In the genomic region with DNA sequence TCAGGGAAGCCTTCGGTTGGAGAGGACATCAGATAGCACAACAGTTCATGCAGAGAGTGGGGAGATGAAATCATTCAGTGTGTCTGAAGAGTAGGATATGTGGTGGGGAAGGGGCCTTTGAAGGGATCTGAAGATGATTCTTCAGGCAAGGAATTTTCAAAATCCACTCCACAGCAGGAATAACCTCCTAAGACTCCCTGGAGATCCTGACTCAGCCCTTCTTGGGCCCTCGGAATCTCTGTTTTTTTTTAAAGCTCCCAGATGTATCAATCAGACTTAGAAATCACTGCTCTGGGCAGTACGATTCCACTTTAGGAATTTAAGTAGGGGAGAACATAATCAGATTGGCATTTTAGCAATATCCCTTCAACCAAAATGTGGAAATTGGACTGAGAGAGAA, we compare ENCODE assay signal across 20 cellular contexts. TPM values are rescaled to one million over a fixed set of nuclear protein-coding genes. Genes with fewer than 3 reads are reported as not detected.
"Had no signal": no experiment of that assay in that cellular context is flagged by ENCODE, and none has a peak within 500 bp of the region (broad histone marks: within the 10 kb centered on the region; RNA-seq: fewer than 3 reads in every experiment).

No MANE protein-coding gene starts in this region.

- H3K4me1 ChIP-seq: gastrocnemius medialis, upper lobe of left lung had no signal

- H2AFZ ChIP-seq: hepatocyte, neural progenitor cell, parathyroid adenoma had no signal

- H3K36me3 Mint-ChIP-seq: naive B cell, neural progenitor cell had no signal

- DNase-seq: activated CD4-positive, alpha-beta T cell treated with anti-CD3 and anti-CD28 coated beads, Interleukin-2, amount 50 U/mL, for 1 hour; activated CD8-positive, alpha-beta memory T cell treated with anti-CD3 and anti-CD28 coated beads for 24 hours; activated naive CD4-positive, alpha-beta T cell treated with anti-CD3 and anti-CD28 coated beads for 36 hours; brain microvascular endothelial cell; cortex of kidney; effector CD8-positive, alpha-beta T cell; gastrocnemius medialis; islet precursor cell; naive B cell; small intestine; stimulated activated CD4-positive, alpha-beta T cell treated with anti-CD3 and anti-CD28 coated beads, Interleukin-4, amount 100 ng/mL, for 4 hours; stimulated activated CD8-positive, alpha-beta memory T cell treated with anti-CD3 and anti-CD28 coated beads, Interleukin-4, amount 100 ng/mL, for 48 hours; stimulated activated naive CD4-positive, alpha-beta T cell treated with Interleukin-2 at 50 U/mL for 16 hours; T-helper 2 cell; upper lobe of left lung had no signal

- H3K27me3 ChIP-seq: brain microvascular endothelial cell, hepatocyte, upper lobe of left lung had no signal

- H3K36me3 ChIP-seq: brain microvascular endothelial cell, gastrocnemius medialis, neural progenitor cell, upper lobe of left lung had no signal

- H3K27ac ChIP-seq: brain microvascular endothelial cell, gastrocnemius medialis, hepatocyte, neural progenitor cell, parathyroid adenoma, upper lobe of left lung had no signal

- H3K4me3 ChIP-seq: gastrocnemius medialis, hepatocyte, neural progenitor cell, upper lobe of left lung had no signal

- H3K9me3 ChIP-seq: gastrocnemius medialis, upper lobe of left lung had no signal

- H3K4me3 Mint-ChIP-seq: activated naive CD4-positive, alpha-beta T cell treated with anti-CD3 and anti-CD28 coated beads for 36 hours; central memory CD8-positive, alpha-beta T cell; naive B cell; neural progenitor cell had no signal

- ATAC-seq: activated CD4-positive, CD25-positive, alpha-beta regulatory T cell treated with anti-CD3 and anti-CD28 coated beads, Interleukin-2, amount 50 U/mL, for 24 hours; gastrocnemius medialis had no signal

- H3K27ac Mint-ChIP-seq: activated naive CD4-positive, alpha-beta T cell treated with anti-CD3 and anti-CD28 coated beads for 36 hours; neural progenitor cell had no signal

- H3K4me1 Mint-ChIP-seq: central memory CD8-positive, alpha-beta T cell had no signal

- H3K9me3 Mint-ChIP-seq: activated naive CD4-positive, alpha-beta T cell treated with anti-CD3 and anti-CD28 coated beads for 36 hours; central memory CD8-positive, alpha-beta T cell; neural progenitor cell had no signal

- H3K9ac ChIP-seq: neural progenitor cell, parathyroid adenoma had no signal

- H3K4me2 ChIP-seq: hepatocyte had no signal

RNA-seq across cellular contexts. Expression of a gene that starts 55.5 kb away (rescaled TPM):
- total RNA-seq: gastrocnemius medialis, upper lobe of left lung had no signal
- polyA plus RNA-seq: hepatocyte had no signal
